In the genomic region with DNA sequence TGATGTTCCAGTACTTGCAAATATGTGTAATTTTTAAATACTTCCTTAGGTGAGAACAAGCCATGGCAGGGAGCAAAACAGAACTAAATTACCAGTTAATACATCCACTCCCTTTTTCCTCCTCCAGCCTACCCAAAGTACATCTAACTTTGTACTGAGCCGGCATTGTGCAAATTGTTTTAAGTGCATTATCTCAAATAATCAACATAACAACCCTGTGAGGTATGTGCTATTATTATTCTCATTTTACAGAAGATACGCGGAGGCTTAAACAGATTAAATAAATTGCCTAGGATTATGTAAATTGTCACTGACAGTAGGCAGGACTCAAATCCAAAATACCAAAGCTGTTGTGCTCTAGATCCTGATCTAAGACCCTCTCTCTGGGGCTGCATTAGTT, we compare ENCODE assay signal across 1 cellular context.
TF ChIP-seq lines count a peak whose summit lies in the region.

No MANE protein-coding gene starts in this region.

TF ChIP-seq in GM23338, 12 proteins besides CTCF, POLR2A, EP300 and RAD21 (continued from another document):
- TF ChIP-seq, protein P1, sequence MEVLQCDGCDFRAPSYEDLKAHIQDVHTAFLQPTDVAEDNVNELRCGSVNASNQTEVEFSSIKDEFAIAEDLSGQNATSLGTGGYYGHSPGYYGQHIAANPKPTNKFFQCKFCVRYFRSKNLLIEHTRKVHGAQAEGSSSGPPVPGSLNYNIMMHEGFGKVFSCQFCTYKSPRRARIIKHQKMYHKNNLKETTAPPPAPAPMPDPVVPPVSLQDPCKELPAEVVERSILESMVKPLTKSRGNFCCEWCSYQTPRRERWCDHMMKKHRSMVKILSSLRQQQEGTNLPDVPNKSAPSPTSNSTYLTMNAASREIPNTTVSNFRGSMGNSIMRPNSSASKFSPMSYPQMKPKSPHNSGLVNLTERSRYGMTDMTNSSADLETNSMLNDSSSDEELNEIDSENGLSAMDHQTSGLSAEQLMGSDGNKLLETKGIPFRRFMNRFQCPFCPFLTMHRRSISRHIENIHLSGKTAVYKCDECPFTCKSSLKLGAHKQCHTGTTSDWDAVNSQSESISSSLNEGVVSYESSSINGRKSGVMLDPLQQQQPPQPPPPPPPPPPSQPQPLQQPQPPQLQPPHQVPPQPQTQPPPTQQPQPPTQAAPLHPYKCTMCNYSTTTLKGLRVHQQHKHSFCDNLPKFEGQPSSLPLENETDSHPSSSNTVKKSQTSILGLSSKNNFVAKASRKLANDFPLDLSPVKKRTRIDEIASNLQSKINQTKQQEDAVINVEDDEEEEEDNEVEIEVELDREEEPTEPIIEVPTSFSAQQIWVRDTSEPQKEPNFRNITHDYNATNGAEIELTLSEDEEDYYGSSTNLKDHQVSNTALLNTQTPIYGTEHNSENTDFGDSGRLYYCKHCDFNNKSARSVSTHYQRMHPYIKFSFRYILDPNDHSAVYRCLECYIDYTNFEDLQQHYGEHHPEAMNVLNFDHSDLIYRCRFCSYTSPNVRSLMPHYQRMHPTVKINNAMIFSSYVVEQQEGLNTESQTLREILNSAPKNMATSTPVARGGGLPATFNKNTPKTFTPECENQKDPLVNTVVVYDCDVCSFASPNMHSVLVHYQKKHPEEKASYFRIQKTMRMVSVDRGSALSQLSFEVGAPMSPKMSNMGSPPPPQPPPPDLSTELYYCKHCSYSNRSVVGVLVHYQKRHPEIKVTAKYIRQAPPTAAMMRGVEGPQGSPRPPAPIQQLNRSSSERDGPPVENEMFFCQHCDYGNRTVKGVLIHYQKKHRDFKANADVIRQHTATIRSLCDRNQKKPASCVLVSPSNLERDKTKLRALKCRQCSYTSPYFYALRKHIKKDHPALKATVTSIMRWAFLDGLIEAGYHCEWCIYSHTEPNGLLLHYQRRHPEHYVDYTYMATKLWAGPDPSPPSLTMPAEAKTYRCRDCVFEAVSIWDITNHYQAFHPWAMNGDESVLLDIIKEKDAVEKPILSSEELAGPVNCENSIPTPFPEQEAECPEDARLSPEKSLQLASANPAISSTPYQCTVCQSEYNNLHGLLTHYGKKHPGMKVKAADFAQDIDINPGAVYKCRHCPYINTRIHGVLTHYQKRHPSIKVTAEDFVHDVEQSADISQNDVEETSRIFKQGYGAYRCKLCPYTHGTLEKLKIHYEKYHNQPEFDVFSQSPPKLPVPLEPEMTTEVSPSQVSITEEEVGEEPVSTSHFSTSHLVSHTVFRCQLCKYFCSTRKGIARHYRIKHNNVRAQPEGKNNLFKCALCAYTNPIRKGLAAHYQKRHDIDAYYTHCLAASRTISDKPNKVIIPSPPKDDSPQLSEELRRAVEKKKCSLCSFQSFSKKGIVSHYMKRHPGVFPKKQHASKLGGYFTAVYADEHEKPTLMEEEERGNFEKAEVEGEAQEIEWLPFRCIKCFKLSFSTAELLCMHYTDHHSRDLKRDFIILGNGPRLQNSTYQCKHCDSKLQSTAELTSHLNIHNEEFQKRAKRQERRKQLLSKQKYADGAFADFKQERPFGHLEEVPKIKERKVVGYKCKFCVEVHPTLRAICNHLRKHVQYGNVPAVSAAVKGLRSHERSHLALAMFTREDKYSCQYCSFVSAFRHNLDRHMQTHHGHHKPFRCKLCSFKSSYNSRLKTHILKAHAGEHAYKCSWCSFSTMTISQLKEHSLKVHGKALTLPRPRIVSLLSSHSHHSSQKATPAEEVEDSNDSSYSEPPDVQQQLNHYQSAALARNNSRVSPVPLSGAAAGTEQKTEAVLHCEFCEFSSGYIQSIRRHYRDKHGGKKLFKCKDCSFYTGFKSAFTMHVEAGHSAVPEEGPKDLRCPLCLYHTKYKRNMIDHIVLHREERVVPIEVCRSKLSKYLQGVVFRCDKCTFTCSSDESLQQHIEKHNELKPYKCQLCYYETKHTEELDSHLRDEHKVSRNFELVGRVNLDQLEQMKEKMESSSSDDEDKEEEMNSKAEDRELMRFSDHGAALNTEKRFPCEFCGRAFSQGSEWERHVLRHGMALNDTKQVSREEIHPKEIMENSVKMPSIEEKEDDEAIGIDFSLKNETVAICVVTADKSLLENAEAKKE (CRISPR knock-in tag; IDR thresholded peaks at IDR 0.05), result no peak
- TF ChIP-seq CREB1 (CRISPR knock-in tag; IDR thresholded peaks at IDR 0.05; ENCODE audit: low read depth), result no peak
- no peak for TF ChIP-seq NANOG (IDR thresholded peaks at IDR 0.05; ENCODE audit: borderline replicate concordance)
- TF ChIP-seq EZH2 (IDR thresholded peaks at IDR 0.05; ENCODE audit: low read depth, unreplicated experiment), result no peak
- no peak for TF ChIP-seq ZNF331 (CRISPR knock-in tag; IDR thresholded peaks at IDR 0.05; ENCODE audit: low read depth)
- no peak for TF ChIP-seq POLR2AphosphoS5 (IDR thresholded peaks at IDR 0.05; ENCODE audit: low read depth)
- TF ChIP-seq REST (IDR thresholded peaks at IDR 0.05; ENCODE audit: unreplicated experiment), result no peak
